Comparison of ENCODE assay signal across 27 cellular contexts in the genomic region with DNA sequence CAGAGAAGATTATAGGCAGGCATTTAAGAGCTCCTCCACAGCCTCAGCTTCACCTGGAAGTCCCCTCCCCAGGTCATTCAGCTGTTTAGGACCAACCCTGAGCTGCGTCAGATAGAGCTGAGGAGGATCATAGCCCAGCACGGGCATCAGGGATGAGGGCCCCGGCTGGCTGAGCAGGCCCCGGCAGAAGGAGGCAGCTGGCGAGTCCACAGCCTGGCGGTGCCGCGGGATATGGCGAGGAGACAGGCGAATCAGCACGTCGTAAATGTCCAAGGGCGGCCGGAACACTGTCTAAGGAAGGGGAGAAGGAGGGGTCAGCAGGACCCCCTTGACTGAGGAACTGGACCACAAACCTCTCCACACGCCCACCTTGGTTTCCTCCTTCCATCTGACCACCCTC.
"Had no signal": no experiment of that assay in that cellular context is flagged by ENCODE, and none has a peak within 500 bp of the region (broad histone marks: within the 10 kb centered on the region; RNA-seq: fewer than 3 reads in every experiment).

No MANE protein-coding gene starts in this region.

- H3K9me3 ChIP-seq: gastrocnemius medialis, prostate gland, right atrium auricular region, stomach, thyroid gland, vagina had no signal

- DNase-seq: cortex of kidney; effector memory CD8-positive, alpha-beta T cell; erythroblast; foreskin fibroblast; gastrocnemius medialis; head of caudate nucleus; kidney; mesendoderm; nephron progenitor cell; nucleus accumbens; stimulated activated CD4-positive, alpha-beta T cell treated with anti-CD3 and anti-CD28 coated beads, Interleukin-12 subunit alpha, Interleukin-12 subunit beta, amount 100 ng/mL, for 4 hours; stimulated activated CD4-positive, alpha-beta T cell treated with anti-CD3 and anti-CD28 coated beads, Interleukin-1b, Interleukin-23, amount 100 ng/mL, for 48 hours; stimulated activated CD4-positive, alpha-beta T cell treated with anti-CD3 and anti-CD28 coated beads, Interleukin-4, amount 100 ng/mL, for 1 hour; stimulated activated CD8-positive, alpha-beta memory T cell treated with anti-CD3 and anti-CD28 coated beads, Interleukin-4, amount 100 ng/mL, for 48 hours; stimulated activated naive CD4-positive, alpha-beta T cell treated with Interleukin-2 at 50 U/mL for 16 hours; stomach; thyroid gland; trophoblast cell had no signal

- H3K27me3 ChIP-seq: gastrocnemius medialis, hepatocyte, right atrium auricular region, stomach, thyroid gland, vagina had no signal

- H3K4me1 ChIP-seq: gastrocnemius medialis, prostate gland, right atrium auricular region, thyroid gland had no signal

- H3K27ac ChIP-seq: gastrocnemius medialis, hepatocyte, right atrium auricular region, stomach, thyroid gland had no signal

- H3K27ac Mint-ChIP-seq: nephron progenitor cell had no signal

- ATAC-seq: effector memory CD8-positive, alpha-beta T cell; gastrocnemius medialis; left lobe of liver; naive thymus-derived CD8-positive, alpha-beta T cell; sciatic nerve had no signal

- H3K4me3 ChIP-seq: gastrocnemius medialis, hepatocyte, prostate gland, right atrium auricular region, smooth muscle cell, stomach, thyroid gland, vagina had no signal

- FAIRE-seq: endometrium, kidney had no signal

- H3K9me3 Mint-ChIP-seq: effector memory CD8-positive, alpha-beta T cell; naive thymus-derived CD8-positive, alpha-beta T cell; nephron progenitor cell had no signal
